14 cellular contexts compared by ENCODE assay signal in the genomic region with DNA sequence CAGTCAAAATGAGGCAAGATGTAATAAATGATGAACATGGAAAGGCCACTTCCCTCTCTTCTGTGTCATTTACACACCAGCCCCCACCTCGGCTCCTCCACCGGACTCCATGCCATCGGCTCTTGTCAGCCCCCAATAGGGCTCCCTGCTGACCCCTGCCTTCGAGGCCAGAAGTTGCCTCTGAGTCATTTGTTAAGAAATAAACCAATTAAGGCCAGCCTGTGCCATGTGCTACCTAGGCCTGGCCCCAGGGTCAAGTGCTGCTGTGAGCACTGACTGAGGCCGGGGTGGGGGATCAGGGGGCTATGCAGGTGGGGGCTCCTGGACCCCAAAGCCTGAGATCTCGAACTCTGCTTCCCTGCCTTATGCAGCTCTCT. TPM values are rescaled to one million over a fixed set of nuclear protein-coding genes. Genes with fewer than 3 reads are reported as not detected.
DNase-seq lines count a peak whose midpoint lies in the region; ATAC-seq and TF ChIP-seq lines count a peak whose summit lies in the region.
"Had no signal": no experiment of that assay in that cellular context is flagged by ENCODE, and none has a peak within 500 bp of the region (broad histone marks: within the 10 kb centered on the region; RNA-seq: fewer than 3 reads in every experiment).

No MANE protein-coding gene starts in this region.

- TF ChIP-seq CTCF in activated CD8-positive, alpha-beta T cell treated with anti-CD3 and anti-CD28 coated beads for 36 hours (IDR thresholded peaks at IDR 0.05) = no peak
- peak; percentile 41 for TF ChIP-seq CTCF in progenitor cell of endocrine pancreas (IDR thresholded peaks at IDR 0.05; ENCODE audit: unreplicated experiment)

- POLR2A ChIA-PET in activated CD8-positive, alpha-beta T cell treated with anti-CD3 and anti-CD28 coated beads, Interleukin-2, amount 10 ng/mL, durations not matched to agents 7 days and 5 days (lab: Charles Lee) = no interaction called here
- POLR2A ChIA-PET in activated CD8-positive, alpha-beta T cell treated with anti-CD3 and anti-CD28 coated beads for 36 hours (lab: Charles Lee) = no interaction called here

- H3K4me1 Mint-ChIP-seq in activated CD8-positive, alpha-beta T cell treated with anti-CD3 and anti-CD28 coated beads, Interleukin-2, amount 10 ng/mL, durations not matched to agents 7 days and 5 days (ENCODE audit: low read depth) = peaks cover 19% of the 10 kb centered on the region
- no peaks in the 10 kb centered on the region for H3K4me1 Mint-ChIP-seq in activated CD8-positive, alpha-beta T cell treated with anti-CD3 and anti-CD28 coated beads for 36 hours (ENCODE audit: low read depth)
- H3K4me1 Mint-ChIP-seq in progenitor cell of endocrine pancreas (ENCODE audit: low read depth) (peaks cover 28% of the 10 kb centered on the region), immature natural killer cell (peaks cover 12 to 21% of the 10 kb centered on the region in 2 donors)
- H3K4me1 Mint-ChIP-seq: activated CD4-positive, alpha-beta T cell treated with anti-CD3 and anti-CD28 coated beads, Interleukin-2, amount 10 ng/mL, durations not matched to agents 24 days and 14 days had no signal

- H3K27me3 Mint-ChIP-seq in activated CD8-positive, alpha-beta T cell treated with anti-CD3 and anti-CD28 coated beads, Interleukin-2, amount 10 ng/mL, durations not matched to agents 7 days and 5 days (ENCODE audit: low read depth) = no peaks in the 10 kb centered on the region
- H3K27me3 Mint-ChIP-seq in activated CD8-positive, alpha-beta T cell treated with anti-CD3 and anti-CD28 coated beads for 36 hours = no peaks in the 10 kb centered on the region
- H3K27me3 Mint-ChIP-seq in progenitor cell of endocrine pancreas (peaks cover 6% of the 10 kb centered on the region), immature natural killer cell (ENCODE audit: low read depth in 3 of 3) (peaks cover 0 to 4% (median under 1%) of the 10 kb centered on the region in 3 donors)
- H3K27me3 Mint-ChIP-seq: activated CD4-positive, alpha-beta T cell treated with anti-CD3 and anti-CD28 coated beads, Interleukin-2, amount 10 ng/mL, durations not matched to agents 24 days and 14 days had no signal

- TF ChIP-seq POLR2A in erythroblast (IDR thresholded peaks at IDR 0.05; ENCODE audit: low read length) = no peak

- ATAC-seq in activated CD8-positive, alpha-beta T cell treated with anti-CD3 and anti-CD28 coated beads, Interleukin-2, amount 10 ng/mL, durations not matched to agents 7 days and 5 days = no peak
- ATAC-seq in activated CD8-positive, alpha-beta T cell treated with anti-CD3 and anti-CD28 coated beads for 36 hours = no peak
- no peak for ATAC-seq in HG02938 (IDR thresholded peaks at IDR 0.05; ENCODE audit: unreplicated experiment)
- ATAC-seq in HG03457 (IDR thresholded peaks at IDR 0.05; ENCODE audit: unreplicated experiment) = no peak

- H3K36me3 Mint-ChIP-seq in activated CD8-positive, alpha-beta T cell treated with anti-CD3 and anti-CD28 coated beads, Interleukin-2, amount 10 ng/mL, durations not matched to agents 7 days and 5 days (ENCODE audit: low read depth) = peaks cover 25% of the 10 kb centered on the region
- H3K36me3 Mint-ChIP-seq in activated CD8-positive, alpha-beta T cell treated with anti-CD3 and anti-CD28 coated beads for 36 hours (ENCODE audit: low read depth) = no peaks in the 10 kb centered on the region
- H3K36me3 Mint-ChIP-seq in progenitor cell of endocrine pancreas (ENCODE audit: insufficient read depth) = no peaks in the 10 kb centered on the region
- peaks cover 0 to 11% (median 0%) of the 10 kb centered on the region in 3 donors for H3K36me3 Mint-ChIP-seq in immature natural killer cell

- DNase-seq in activated CD8-positive, alpha-beta T cell treated with anti-CD3 and anti-CD28 coated beads, Interleukin-2, amount 10 ng/mL, durations not matched to agents 7 days and 5 days = no peak
- DNase-seq in activated CD8-positive, alpha-beta T cell treated with anti-CD3 and anti-CD28 coated beads for 36 hours = no peak
- DNase-seq in OCI-M1 (lab: John Stamatoyannopoulos, UW) = peak; percentile 93
- peak; percentile 63 to 70 for DNase-seq in erythroblast (lab: John Stamatoyannopoulos, UW)
- no peak for DNase-seq in progenitor cell of endocrine pancreas (ENCODE audit: low spot score, unreplicated experiment)
- no peak for DNase-seq in immature natural killer cell
- DNase-seq: activated CD4-positive, alpha-beta T cell treated with anti-CD3 and anti-CD28 coated beads, Interleukin-2, amount 10 ng/mL, durations not matched to agents 24 days and 14 days; IMR-90; NCI-H2029; uterus had no signal

- no peaks in the 10 kb centered on the region for H3K9me3 Mint-ChIP-seq in activated CD8-positive, alpha-beta T cell treated with anti-CD3 and anti-CD28 coated beads, Interleukin-2, amount 10 ng/mL, durations not matched to agents 7 days and 5 days (ENCODE audit: insufficient read depth)
- no peaks in the 10 kb centered on the region for H3K9me3 Mint-ChIP-seq in activated CD8-positive, alpha-beta T cell treated with anti-CD3 and anti-CD28 coated beads for 36 hours
- no peaks in the 10 kb centered on the region for H3K9me3 Mint-ChIP-seq in progenitor cell of endocrine pancreas (ENCODE audit: low read depth)
- no peaks in the 10 kb centered on the region for H3K9me3 Mint-ChIP-seq in immature natural killer cell
- H3K9me3 Mint-ChIP-seq: activated CD4-positive, alpha-beta T cell treated with anti-CD3 and anti-CD28 coated beads, Interleukin-2, amount 10 ng/mL, durations not matched to agents 24 days and 14 days; activated T-helper 2 cell treated with anti-CD3 and anti-CD28 coated beads, Interferon-gamma antibody, Interleukin-2, Interleukin-4, amounts not matched to agents 10 μg/mL and 5 μg/mL and 100 μg/mL, durations not matched to agents 14 hours and 24 hours and 36 hours had no signal

- no peak overlapping the region for H3K4me3 Mint-ChIP-seq in activated CD8-positive, alpha-beta T cell treated with anti-CD3 and anti-CD28 coated beads, Interleukin-2, amount 10 ng/mL, durations not matched to agents 7 days and 5 days
- no peak overlapping the region for H3K4me3 Mint-ChIP-seq in activated CD8-positive, alpha-beta T cell treated with anti-CD3 and anti-CD28 coated beads for 36 hours
- H3K4me3 Mint-ChIP-seq in progenitor cell of endocrine pancreas (ENCODE audit: low read depth) (no peak overlapping the region), immature natural killer cell (no peak overlapping the region)
- H3K4me3 Mint-ChIP-seq: activated CD4-positive, alpha-beta T cell treated with anti-CD3 and anti-CD28 coated beads, Interleukin-2, amount 10 ng/mL, durations not matched to agents 24 days and 14 days had no signal

- H3K27ac Mint-ChIP-seq in activated CD8-positive, alpha-beta T cell treated with anti-CD3 and anti-CD28 coated beads, Interleukin-2, amount 10 ng/mL, durations not matched to agents 7 days and 5 days = peak overlapping the region; percentile 47
- H3K27ac Mint-ChIP-seq in activated CD8-positive, alpha-beta T cell treated with anti-CD3 and anti-CD28 coated beads for 36 hours = no peak overlapping the region
- H3K27ac Mint-ChIP-seq in progenitor cell of endocrine pancreas (no peak overlapping the region), immature natural killer cell (no peak overlapping the region)
- H3K27ac Mint-ChIP-seq: activated CD4-positive, alpha-beta T cell treated with anti-CD3 and anti-CD28 coated beads, Interleukin-2, amount 10 ng/mL, durations not matched to agents 24 days and 14 days; activated T-helper 2 cell treated with anti-CD3 and anti-CD28 coated beads, Interferon-gamma antibody, Interleukin-2, Interleukin-4, amounts not matched to agents 10 μg/mL and 5 μg/mL and 100 μg/mL, durations not matched to agents 14 hours and 24 hours and 36 hours had no signal

- CTCF ChIA-PET in activated CD8-positive, alpha-beta T cell treated with anti-CD3 and anti-CD28 coated beads, Interleukin-2, amount 10 ng/mL, durations not matched to agents 7 days and 5 days (lab: Charles Lee) = no interaction called here
- CTCF ChIA-PET in activated CD8-positive, alpha-beta T cell treated with anti-CD3 and anti-CD28 coated beads for 36 hours (lab: Charles Lee) = interaction anchor here (1.5 kb wide), 1 partner anchor 74 kb away, joined by 4 read pairs; no protein-coding TSS in a partner anchor

- intact Hi-C loops in activated CD8-positive, alpha-beta T cell treated with anti-CD3 and anti-CD28 coated beads for 36 hours (cut with micrococcal nuclease) = no loop called here

RNA-seq across cellular contexts. Expression of a gene that starts 53.2 kb away (rescaled TPM):
- total RNA-seq in activated CD8-positive, alpha-beta T cell treated with anti-CD3 and anti-CD28 coated beads, Interleukin-2, amount 10 ng/mL, durations not matched to agents 7 days and 5 days = 100 to 1,000 TPM; 103 to 106 TPM
- total RNA-seq in activated CD8-positive, alpha-beta T cell treated with anti-CD3 and anti-CD28 coated beads for 36 hours = 10 to 100 TPM; 41.7 to 46.8 TPM
- total RNA-seq in progenitor cell of endocrine pancreas = 1.6 and 3.7 TPM in 2 replicates
- 10 to 100 TPM; 42.6 to 71.3 (median 53.8) TPM for polyA plus RNA-seq in immature natural killer cell
- total RNA-seq: A673 had no signal

Comparison
In these comparisons a context has a peak if more than half of its experiments do, and no peak if none do; other contexts are left out.
1. DNase-seq: peak in OCI-M1 (single experiment) and erythroblast (2 of 2); none in activated CD8-positive, alpha-beta T cell treated with anti-CD3 and anti-CD28 coated beads, Interleukin-2, amount 10 ng/mL, durations not matched to agents 7 days and 5 days (single experiment), activated CD8-positive, alpha-beta T cell treated with anti-CD3 and anti-CD28 coated beads for 36 hours (single experiment), progenitor cell of endocrine pancreas (single experiment) and immature natural killer cell (0 of 3).